Comparison of ENCODE assay signal across 13 cellular contexts in genomic region chr10:31401287-31401686, GRCh38.
DNase-seq lines count a peak whose midpoint lies in the region; ATAC-seq and TF ChIP-seq lines count a peak whose summit lies in the region.
"Had no signal": no experiment of that assay in that cellular context is flagged by ENCODE, and none has a peak within 500 bp of the region (broad histone marks: within the 10 kb centered on the region; RNA-seq: fewer than 3 reads in every experiment).

No MANE protein-coding gene starts in this region.

- H3K4me2 ChIP-seq in MM.1S (ENCODE audit: low read depth, low read length), result no peak overlapping the region
- H3K4me2 ChIP-seq: BLaER1 treated with 17β-estradiol and CSF1 and Interleukin-3, amounts not matched to agents 10 nM and 100 nM had no signal

- H3K79me2 ChIP-seq in MM.1S (ENCODE audit: low read length), result 0 out of 2 replicates have a peak, but pooled peaks cover 4% of the 10 kb centered on the region

- peak; percentile 32 for DNase-seq in NCI-H1092 treated with DMSO at 0.1 percent for 48 hours (lab: John Stamatoyannopoulos, UW)
- no peak for DNase-seq in NCI-H1092 (lab: John Stamatoyannopoulos, UW)
- DNase-seq in NCI-H1436 treated with DMSO at 0.1 percent for 48 hours (lab: John Stamatoyannopoulos, UW), result peak; percentile 76
- DNase-seq in NCI-H748 (lab: John Stamatoyannopoulos, UW; ENCODE audit: unreplicated experiment), result peak; percentile 89
- no peak for DNase-seq in psoas muscle
- DNase-seq in retina, result no peak
- DNase-seq in MM.1S, result no peak
- DNase-seq: 8988T; activated naive CD4-positive, alpha-beta T cell treated with anti-CD3 and anti-CD28 coated beads, Interleukin-2, amount 50 U/mL, for 16 hours; natural killer cell; RPMI8226 had no signal

- 27 to 39% (median 27%) methylated on average over 3 of the region's 3 CpGs for WGBS in psoas muscle, 3 donors

- no peaks in the 10 kb centered on the region for H3K27me3 ChIP-seq in psoas muscle (ENCODE audit: insufficient read depth in 3 of 3, low read length in 2 of 3)
- no peaks in the 10 kb centered on the region for H3K27me3 ChIP-seq in MM.1S (replicated peaks; ENCODE audit: insufficient read depth, low read length)
- H3K27me3 ChIP-seq: BLaER1 treated with 17β-estradiol and CSF1 and Interleukin-3, amounts not matched to agents 10 nM and 100 nM had no signal

- H2AFZ ChIP-seq in MM.1S (ENCODE audit: low read length), result no peak overlapping the region

- H3K9me2 ChIP-seq in MM.1S (replicated peaks; ENCODE audit: insufficient read depth, low read length), result no peaks in the 10 kb centered on the region

- intact Hi-C loops in psoas muscle (cut with DNase I), result no loop called here

- H3F3A ChIP-seq in MM.1S (ENCODE audit: insufficient read depth, low read length), result peaks cover 6% of the 10 kb centered on the region; the same call in 1 of the 2 replicates

- TF ChIP-seq CTCF in psoas muscle (IDR thresholded peaks at IDR 0.05) (no peak), MM.1S (IDR thresholded peaks at IDR 0.05; ENCODE audit: low read length) (no peak)

- H3K4me3 ChIP-seq in psoas muscle, result no peak overlapping the region
- H3K4me3 ChIP-seq in MM.1S (ENCODE audit: low read length), result no peak overlapping the region
- H3K4me3 ChIP-seq: BLaER1 treated with 17β-estradiol and CSF1 and Interleukin-3, amounts not matched to agents 10 nM and 100 nM had no signal

- H3K27ac ChIP-seq in psoas muscle, result peak overlapping the region; percentile 80
- no peak overlapping the region for H3K27ac ChIP-seq in MM.1S (ENCODE audit: low read length)
- H3K27ac ChIP-seq: BLaER1 treated with 17β-estradiol and CSF1 and Interleukin-3, amounts not matched to agents 10 nM and 100 nM had no signal

- H3K4me1 ChIP-seq in psoas muscle, result peaks cover 85% of the 10 kb centered on the region
- H3K4me1 ChIP-seq in MM.1S (ENCODE audit: low read length), result peaks cover 4% of the 10 kb centered on the region; the same call in 1 of the 2 replicates
- H3K4me1 ChIP-seq: BLaER1 treated with 17β-estradiol and CSF1 and Interleukin-3, amounts not matched to agents 10 nM and 100 nM had no signal

- H4K20me1 ChIP-seq in MM.1S (ENCODE audit: insufficient read depth, low read length), result no peaks in the 10 kb centered on the region
- H4K20me1 ChIP-seq: BLaER1 treated with 17β-estradiol and CSF1 and Interleukin-3, amounts not matched to agents 10 nM and 100 nM had no signal

- H3K9ac ChIP-seq in MM.1S (ENCODE audit: low read length), result no peak overlapping the region
- H3K9ac ChIP-seq: BLaER1 treated with 17β-estradiol and CSF1 and Interleukin-3, amounts not matched to agents 10 nM and 100 nM had no signal

- no peak for ATAC-seq in psoas muscle
- ATAC-seq in GM19455 (IDR thresholded peaks at IDR 0.05; ENCODE audit: unreplicated experiment), result no peak
- ATAC-seq: natural killer cell had no signal

- H3K36me3 ChIP-seq in psoas muscle (ENCODE audit: insufficient read depth in 1 of 2, low read depth in 1 of 2) (no peaks in the 10 kb centered on the region), MM.1S (replicated peaks; ENCODE audit: insufficient read depth, low read length) (no peaks in the 10 kb centered on the region)
- H3K36me3 ChIP-seq: BLaER1 treated with 17β-estradiol and CSF1 and Interleukin-3, amounts not matched to agents 10 nM and 100 nM had no signal

- H3K9me3 ChIP-seq in psoas muscle (no peaks in the 10 kb centered on the region), MM.1S (replicated peaks; ENCODE audit: insufficient read depth, low read length) (no peaks in the 10 kb centered on the region)
- H3K9me3 ChIP-seq: BLaER1 treated with 17β-estradiol and CSF1 and Interleukin-3, amounts not matched to agents 10 nM and 100 nM had no signal

Comparison
In these comparisons a context has a peak if more than half of its experiments do, and no peak if none do; other contexts are left out.
1. DNase-seq: peak in NCI-H1092 treated with DMSO at 0.1 percent for 48 hours (single experiment), NCI-H1436 treated with DMSO at 0.1 percent for 48 hours (single experiment) and NCI-H748 (single experiment); none in NCI-H1092 (single experiment), psoas muscle (0 of 2), retina (single experiment) and MM.1S (single experiment).